9 cellular contexts compared by ENCODE assay signal in genomic region chrX:2325076-2325784, GRCh38.
DNase-seq lines count a peak whose midpoint lies in the region; ATAC-seq, FAIRE-seq and TF ChIP-seq lines count a peak whose summit lies in the region.
"Had no signal": no experiment of that assay in that cellular context is flagged by ENCODE, and none has a peak within 500 bp of the region (broad histone marks: within the 10 kb centered on the region; RNA-seq: fewer than 3 reads in every experiment).

No MANE protein-coding gene starts in this region.

- H3K9me3 Mint-ChIP-seq in activated naive CD4-positive, alpha-beta T cell treated with anti-CD3 and anti-CD28 coated beads, Interleukin-2, amount 50 U/mL, for 72 hours: peaks cover 3 to 9% of the 10 kb centered on the region in 2 donors

- H3K27ac Mint-ChIP-seq in activated naive CD4-positive, alpha-beta T cell treated with anti-CD3 and anti-CD28 coated beads, Interleukin-2, amount 50 U/mL, for 72 hours: peak overlapping the region; percentile 16 to 93
- H3K27ac Mint-ChIP-seq: brain had no signal

- no peaks in the 10 kb centered on the region for H3K27me3 ChIP-seq in left ventricle myocardium inferior (ENCODE audit: low read depth)
- H3K27me3 ChIP-seq in skeletal muscle satellite cell (ENCODE audit: control insufficient read depth, insufficient read depth, low read length): no peaks in the 10 kb centered on the region

- ATAC-seq in activated naive CD4-positive, alpha-beta T cell treated with anti-CD3 and anti-CD28 coated beads, Interleukin-2, amount 50 U/mL, for 72 hours: no peak

- FAIRE-seq in urothelium cell line (lab: Jason Lieb, UNC): no peak

- intact Hi-C loops in left ventricle myocardium inferior (cut with micrococcal nuclease): no loop called here

- H3K36me3 ChIP-seq in left ventricle myocardium inferior (no peaks in the 10 kb centered on the region), skeletal muscle satellite cell (ENCODE audit: insufficient read depth, low read length) (no peaks in the 10 kb centered on the region)

- no peaks in the 10 kb centered on the region for H3K9me3 ChIP-seq in left ventricle myocardium inferior (replicated peaks)
- H3K9me3 ChIP-seq in skeletal muscle satellite cell (replicated peaks; ENCODE audit: low read length): no peaks in the 10 kb centered on the region

- H3K36me3 Mint-ChIP-seq in activated naive CD4-positive, alpha-beta T cell treated with anti-CD3 and anti-CD28 coated beads, Interleukin-2, amount 50 U/mL, for 72 hours: peaks cover 21 to 28% of the 10 kb centered on the region in 2 donors

- DNase-seq in activated gamma-delta T cell treated with Interleukin-2 at 50 U/mL for 16 hours (peak; percentile 26), activated gamma-delta T cell (lab: John Stamatoyannopoulos, UW) (no peak), left ventricle myocardium inferior (peak; percentile 32), NCI-H446 (lab: John Stamatoyannopoulos, UW) (no peak), NCI-H1105 treated with DMSO at 0.1 percent for 48 hours (lab: John Stamatoyannopoulos, UW) (no peak), urothelium cell line (ENCODE audit: low spot score) (no peak)
- peak in 1 of 2 donors; percentile 3 for DNase-seq in activated naive CD4-positive, alpha-beta T cell treated with anti-CD3 and anti-CD28 coated beads, Interleukin-2, amount 50 U/mL, for 72 hours (ENCODE audit: low spot score in 2 of 2)

- H3K4me1 ChIP-seq in left ventricle myocardium inferior (peaks cover 4% of the 10 kb centered on the region), skeletal muscle satellite cell (ENCODE audit: control insufficient read depth, insufficient read depth, low read length) (peaks cover 12% of the 10 kb centered on the region)

- H3K4me3 ChIP-seq in left ventricle myocardium inferior (peak overlapping the region; percentile 41), skeletal muscle satellite cell (ENCODE audit: low read length) (peak overlapping the region; percentile 63)

- peak overlapping the region; percentile 63 for H3K9ac ChIP-seq in skeletal muscle satellite cell (ENCODE audit: low read depth, low read length)

- peak overlapping the region; percentile 33 for H3K27ac ChIP-seq in left ventricle myocardium inferior (replicated peaks)

- no peak for TF ChIP-seq CTCF in left ventricle myocardium inferior (IDR thresholded peaks at IDR 0.05; ENCODE audit: borderline replicate concordance)

- peak overlapping the region; percentile 75 for H3K4me2 ChIP-seq in skeletal muscle satellite cell (ENCODE audit: low read length)

Comparison
In these comparisons a context has a peak if more than half of its experiments do, and no peak if none do; other contexts are left out.
1. DNase-seq: peak in activated gamma-delta T cell treated with Interleukin-2 at 50 U/mL for 16 hours (single experiment) and left ventricle myocardium inferior (single experiment); none in activated gamma-delta T cell (single experiment), NCI-H446 (0 of 2), NCI-H1105 treated with DMSO at 0.1 percent for 48 hours (single experiment) and urothelium cell line (single experiment).